In the genomic region with DNA sequence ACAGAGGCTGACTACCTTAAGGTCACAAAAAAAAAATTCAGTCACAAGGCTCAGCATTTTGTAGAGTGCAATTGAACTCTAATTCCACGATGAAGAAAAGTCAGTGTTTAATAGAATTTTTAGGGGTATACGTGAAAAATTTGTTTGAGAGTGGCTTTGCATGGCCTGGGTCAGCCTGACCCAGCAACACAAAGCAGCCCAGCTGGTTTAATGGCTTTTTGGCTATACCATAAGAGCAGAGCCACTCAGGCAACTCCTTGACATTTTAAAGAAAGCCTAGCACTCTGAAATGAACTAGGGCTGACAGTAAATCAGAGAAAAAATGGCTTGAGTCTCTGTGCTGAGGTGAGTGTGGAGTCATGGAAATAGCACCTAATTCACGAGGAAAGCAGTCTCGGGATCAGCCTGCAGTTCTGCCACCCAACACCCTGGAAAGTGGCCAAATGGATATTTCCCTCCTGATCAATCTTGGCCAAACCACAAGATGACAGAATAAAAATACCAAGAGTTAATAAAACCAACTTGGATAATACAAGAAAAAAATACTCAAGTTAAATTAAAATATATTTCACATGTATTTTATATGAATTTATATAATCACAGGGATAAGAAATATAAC, we compare ENCODE assay signal across 25 cellular contexts. TPM values are rescaled to one million over a fixed set of nuclear protein-coding genes. Genes with fewer than 3 reads are reported as not detected.
DNase-seq lines count a peak whose midpoint lies in the region; ATAC-seq and TF ChIP-seq lines count a peak whose summit lies in the region.
"Had no signal": no experiment of that assay in that cellular context is flagged by ENCODE, and none has a peak within 500 bp of the region (broad histone marks: within the 10 kb centered on the region; RNA-seq: fewer than 3 reads in every experiment).

No MANE protein-coding gene starts in this region.

- DNase-seq in stimulated activated naive CD8-positive, alpha-beta T cell treated with anti-CD3 and anti-CD28 coated beads, Interleukin-15, Interleukin-2, amounts not matched to agents 100 U/mL and 50 U/mL, for 24 hours: no peak
- DNase-seq in RWPE2 (ENCODE audit: low spot score): no peak
- peak; percentile 38 for DNase-seq in fibroblast of mammary gland (ENCODE audit: low read depth)
- DNase-seq in tibial nerve (ENCODE audit: low spot score in 2 of 2): no peak
- DNase-seq in activated naive CD4-positive, alpha-beta T cell (lab: John Stamatoyannopoulos, UW): no peak
- DNase-seq: activated CD4-positive, alpha-beta T cell treated with anti-CD3 and anti-CD28 coated beads for 36 hours; activated naive CD4-positive, alpha-beta T cell treated with anti-CD3 and anti-CD28 coated beads, Interleukin-2, amount 50 U/mL, for 16 hours; aorta; cerebellar nuclear complex; foreskin keratinocyte; HCEC 1CT; left ventricle myocardium inferior; NCI-H1436 treated with DMSO at 0.1 percent for 48 hours; NCI-H524; nephron progenitor cell; ovary; Peyer's patch; retina; spleen; stimulated activated CD4-positive, alpha-beta T cell treated with anti-CD3 and anti-CD28 coated beads, Interleukin-4, amount 100 ng/mL, for 1 hour; testis had no signal

- 54 to 57% methylated on average over 4 of the region's 4 CpGs for WGBS in tibial nerve, 2 donors

- TF ChIP-seq EP300 in tibial nerve (IDR thresholded peaks at IDR 0.05): no peak

- H3K36me3 ChIP-seq in RWPE2 (ENCODE audit: low read depth): peaks cover 8% of the 10 kb centered on the region; the same call in 1 of the 2 replicates
- H3K36me3 ChIP-seq in tibial nerve: peaks cover 0 to 4% (median 0%) of the 10 kb centered on the region in 3 donors
- H3K36me3 ChIP-seq: left ventricle myocardium inferior, ovary, Peyer's patch had no signal

- TF ChIP-seq CTCF in RWPE2 (IDR thresholded peaks at IDR 0.05; ENCODE audit: poor library complexity, severe bottlenecking) (no peak), fibroblast of mammary gland (conservative IDR thresholded peaks at IDR 0.05; ENCODE audit: control insufficient read depth, insufficient read depth, low read depth, low read length) (no peak), tibial nerve (IDR thresholded peaks at IDR 0.05) (no peak)

- H3K27me3 Mint-ChIP-seq in stimulated activated naive CD8-positive, alpha-beta T cell treated with anti-CD3 and anti-CD28 coated beads, Interleukin-15, Interleukin-2, amounts not matched to agents 100 ng/mL and 50 ng/mL, for 24 hours: no peaks in the 10 kb centered on the region
- H3K27me3 Mint-ChIP-seq: activated CD4-positive, alpha-beta T cell treated with anti-CD3 and anti-CD28 coated beads for 36 hours; stimulated activated memory B cell treated with anti-CD40 and anti-IgM and Interleukin-4, amounts not matched to agents 10 μg/mL and 1 μg/mL and 100 μg/mL, for 72 hours had no signal

- H3K4me3 ChIP-seq in RWPE2 (ENCODE audit: severe bottlenecking) (no peak overlapping the region), fibroblast of mammary gland (ENCODE audit: control insufficient read depth, low read depth, low read length) (no peak overlapping the region), tibial nerve (no peak overlapping the region)
- H3K4me3 ChIP-seq: K562, left ventricle myocardium inferior, ovary, Peyer's patch, spleen, testis had no signal

- no peak overlapping the region for H3K4me3 Mint-ChIP-seq in stimulated activated naive CD8-positive, alpha-beta T cell treated with anti-CD3 and anti-CD28 coated beads, Interleukin-15, Interleukin-2, amounts not matched to agents 100 ng/mL and 50 ng/mL, for 24 hours
- H3K4me3 Mint-ChIP-seq: activated CD4-positive, alpha-beta T cell treated with anti-CD3 and anti-CD28 coated beads for 36 hours; nephron progenitor cell; stimulated activated memory B cell treated with anti-CD40 and anti-IgM and Interleukin-4, amounts not matched to agents 10 μg/mL and 1 μg/mL and 100 μg/mL, for 72 hours had no signal

- no peaks in the 10 kb centered on the region for H3K9me3 Mint-ChIP-seq in stimulated activated naive CD8-positive, alpha-beta T cell treated with anti-CD3 and anti-CD28 coated beads, Interleukin-15, Interleukin-2, amounts not matched to agents 100 ng/mL and 50 ng/mL, for 24 hours
- H3K9me3 Mint-ChIP-seq: nephron progenitor cell; stimulated activated memory B cell treated with anti-CD40 and anti-IgM and Interleukin-4, amounts not matched to agents 10 μg/mL and 1 μg/mL and 100 μg/mL, for 72 hours had no signal

- peaks cover 9% of the 10 kb centered on the region for H3K36me3 Mint-ChIP-seq in stimulated activated naive CD8-positive, alpha-beta T cell treated with anti-CD3 and anti-CD28 coated beads, Interleukin-15, Interleukin-2, amounts not matched to agents 100 ng/mL and 50 ng/mL, for 24 hours (ENCODE audit: low read depth)

- H3K9me3 ChIP-seq in RWPE2 (ENCODE audit: severe bottlenecking): no peaks in the 10 kb centered on the region
- no peaks in the 10 kb centered on the region for H3K9me3 ChIP-seq in tibial nerve
- H3K9me3 ChIP-seq: left ventricle myocardium inferior, ovary, Peyer's patch, spleen, testis had no signal

- H3K4me1 Mint-ChIP-seq in stimulated activated naive CD8-positive, alpha-beta T cell treated with anti-CD3 and anti-CD28 coated beads, Interleukin-15, Interleukin-2, amounts not matched to agents 100 ng/mL and 50 ng/mL, for 24 hours (ENCODE audit: low read depth): peaks cover 62% of the 10 kb centered on the region

- no peaks in the 10 kb centered on the region for H3K27me3 ChIP-seq in RWPE2 (ENCODE audit: insufficient read depth, poor library complexity, severe bottlenecking)
- no peaks in the 10 kb centered on the region for H3K27me3 ChIP-seq in tibial nerve
- H3K27me3 ChIP-seq: foreskin keratinocyte, ovary, Peyer's patch, spleen, testis had no signal

- H3K27ac Mint-ChIP-seq in stimulated activated naive CD8-positive, alpha-beta T cell treated with anti-CD3 and anti-CD28 coated beads, Interleukin-15, Interleukin-2, amounts not matched to agents 100 ng/mL and 50 ng/mL, for 24 hours: peak overlapping the region; percentile 27
- H3K27ac Mint-ChIP-seq: activated CD4-positive, alpha-beta T cell treated with anti-CD3 and anti-CD28 coated beads for 36 hours; stimulated activated memory B cell treated with anti-CD40 and anti-IgM and Interleukin-4, amounts not matched to agents 10 μg/mL and 1 μg/mL and 100 μg/mL, for 72 hours had no signal

- TF ChIP-seq POLR2A in tibial nerve (IDR thresholded peaks at IDR 0.05): no peak

- H3K4me1 ChIP-seq in RWPE2 (ENCODE audit: insufficient read depth, poor library complexity, severe bottlenecking) (peaks cover 33% of the 10 kb centered on the region), tibial nerve (peaks cover 0 to 22% (median 3%) of the 10 kb centered on the region in 4 donors)
- H3K4me1 ChIP-seq: testis had no signal

- no peak for ATAC-seq in stimulated activated naive CD8-positive, alpha-beta T cell treated with anti-CD3 and anti-CD28 coated beads, Interleukin-15, Interleukin-2, amounts not matched to agents 100 U/mL and 50 U/mL, for 24 hours
- ATAC-seq in RWPE2 (ENCODE audit: low read depth) (peak; percentile 58; the same call in 2 of the 3 replicates), GM19351 (IDR thresholded peaks at IDR 0.05; ENCODE audit: unreplicated experiment) (no peak)
- ATAC-seq: activated CD4-positive, alpha-beta T cell treated with anti-CD3 and anti-CD28 coated beads for 36 hours; foreskin keratinocyte; K562; stimulated activated memory B cell treated with anti-CD40 and anti-IgM and Interleukin-4, amounts not matched to agents 10 μg/mL and 1 μg/mL and 100 μg/mL, for 72 hours had no signal

- H3K27ac ChIP-seq in RWPE2 (ENCODE audit: poor library complexity, severe bottlenecking): no peak overlapping the region
- H3K27ac ChIP-seq in tibial nerve: no peak overlapping the region
- H3K27ac ChIP-seq: foreskin keratinocyte, left ventricle myocardium inferior, ovary, Peyer's patch, spleen, testis had no signal

RNA-seq across cellular contexts. Expression of a gene that starts 59.5 kb away (rescaled TPM):
- total RNA-seq in tibial nerve: 1 to 10 TPM; 2.7 to 5.9 (median 5.0) TPM
